In genomic region chr2:27370026-27370815, GRCh38 we compare ENCODE assay signal across 1 cellular context.
TF ChIP-seq lines count a peak whose summit lies in the region.

TSS of gene EIF2B4 (minus strand) at chr2:27370338. CDS start at chr2:27370314, 24 bp downstream.
TSS of gene SNX17 (plus strand) at chr2:27370616. CDS start at chr2:27370744, 128 bp downstream.

TF ChIP-seq in HepG2, 621 proteins besides CTCF, POLR2A, EP300 and RAD21 (continued from another document and continues in another):
- TF ChIP-seq ZNF318 (CRISPR knock-in tag; IDR thresholded peaks at IDR 0.05) (no peak; the same call in 1 of the 2 replicates), E2F2 (CRISPR knock-in tag; IDR thresholded peaks at IDR 0.05; ENCODE audit: borderline replicate concordance) (peak; percentile 46), SP1 (IDR thresholded peaks at IDR 0.05) (no peak), SP1 (CRISPR knock-in tag; IDR thresholded peaks at IDR 0.05) (peak; percentile 100), DR1 (CRISPR knock-in tag; IDR thresholded peaks at IDR 0.05) (peak; percentile 86; the same call in 1 of the 2 replicates), ZBTB33 (CRISPR knock-in tag; IDR thresholded peaks at IDR 0.05) (peak; percentile 87), ZBTB40 (IDR thresholded peaks at IDR 0.05) (no peak), ZBTB40 (CRISPR knock-in tag; IDR thresholded peaks at IDR 0.05) (peak; percentile 90), ZNF766 (CRISPR knock-in tag; IDR thresholded peaks at IDR 0.05; ENCODE audit: borderline replicate concordance) (no peak; the same call in none of the 2 replicates), PRPF4 (IDR thresholded peaks at IDR 0.05; ENCODE audit: low read depth, low read length, poor library complexity, severe bottlenecking) (no peak), ZNF710 (CRISPR knock-in tag; IDR thresholded peaks at IDR 0.05; ENCODE audit: borderline replicate concordance) (peak; percentile 96), ZNF503 (CRISPR knock-in tag; IDR thresholded peaks at IDR 0.05) (peak; percentile 93), SP140L (CRISPR knock-in tag; IDR thresholded peaks at IDR 0.05; ENCODE audit: borderline replicate concordance) (no peak), TEF (CRISPR knock-in tag; IDR thresholded peaks at IDR 0.05) (peak; percentile 65), ZNF687 (CRISPR knock-in tag; IDR thresholded peaks at IDR 0.05) (peak; percentile 93)
